In the genomic region with DNA sequence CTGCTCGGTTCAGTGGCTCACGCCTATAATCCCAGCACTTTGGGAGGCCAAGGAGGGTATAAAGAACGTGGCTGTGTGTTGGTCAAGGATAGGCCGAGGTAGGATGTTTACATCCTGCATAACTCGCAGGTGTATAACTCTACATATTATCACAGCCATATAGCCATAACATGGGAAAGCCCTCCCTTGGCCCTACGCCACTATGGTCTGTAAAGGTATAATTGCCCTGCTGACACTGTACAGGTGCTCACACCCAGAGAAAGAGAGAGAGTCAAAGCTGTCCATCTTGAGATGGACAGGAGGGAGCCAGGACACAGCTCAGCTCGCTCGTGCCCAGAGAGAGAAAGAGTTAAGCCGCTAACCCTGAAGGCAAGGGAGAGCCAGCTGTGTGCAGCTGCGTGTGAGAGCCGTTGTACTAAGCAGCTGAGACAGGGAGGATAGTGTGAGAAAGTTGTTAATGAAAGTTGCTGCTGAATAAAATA, we compare ENCODE assay signal across 32 cellular contexts. TPM values are rescaled to one million over a fixed set of nuclear protein-coding genes. Genes with fewer than 3 reads are reported as not detected.
DNase-seq lines count a peak whose midpoint lies in the region; ATAC-seq and TF ChIP-seq lines count a peak whose summit lies in the region.
"Had no signal": no experiment of that assay in that cellular context is flagged by ENCODE, and none has a peak within 500 bp of the region (broad histone marks: within the 10 kb centered on the region; RNA-seq: fewer than 3 reads in every experiment).

No MANE protein-coding gene starts in this region.

- no peaks in the 10 kb centered on the region for H4K20me1 ChIP-seq in neural progenitor cell (ENCODE audit: low read depth)

- TF ChIP-seq CTCF in WTC11 (IDR thresholded peaks at IDR 0.05): no peak
- no peak for TF ChIP-seq CTCF in neural progenitor cell (IDR thresholded peaks at IDR 0.05)

- H3K27me3 Mint-ChIP-seq in WTC11 (ENCODE audit: low read depth): peaks cover 6% of the 10 kb centered on the region; the same call in 1 of the 2 replicates
- peaks cover 17% of the 10 kb centered on the region for H3K27me3 Mint-ChIP-seq in neural progenitor cell (ENCODE audit: insufficient read depth, low read depth)
- H3K27me3 Mint-ChIP-seq: progenitor cell of endocrine pancreas had no signal

- peaks cover 3% of the 10 kb centered on the region for H3F3A ChIP-seq in neural progenitor cell (ENCODE audit: low read depth)

- peaks cover 11% of the 10 kb centered on the region for H3K36me3 Mint-ChIP-seq in WTC11
- H3K36me3 Mint-ChIP-seq in neural progenitor cell: no peaks in the 10 kb centered on the region
- H3K36me3 Mint-ChIP-seq: activated naive CD4-positive, alpha-beta T cell treated with anti-CD3 and anti-CD28 coated beads, Interleukin-2, amount 50 U/mL, for 72 hours had no signal

- CTCF ChIA-PET in WTC11 (lab: Charles Lee): interaction anchor here (0.8 kb wide), 1 partner anchor 31 kb away, joined by 4 read pairs; the partner anchor contains the start of gene DHX8

- H3K4me2 ChIP-seq in neural progenitor cell: no peak overlapping the region
- H3K4me2 ChIP-seq: SK-N-SH had no signal

- no peak overlapping the region for H3K27ac ChIP-seq in neural progenitor cell
- H3K27ac ChIP-seq in aorta (ENCODE audit: low read depth in 1 of 2, low read length in 2 of 2): no peak overlapping the region
- H3K27ac ChIP-seq: cardiac muscle cell, esophagus squamous epithelium, left lung, stomach had no signal

- H3K4me1 Mint-ChIP-seq in WTC11 (peaks cover 5% of the 10 kb centered on the region), neural progenitor cell (peaks cover 22% of the 10 kb centered on the region)

- H3K27me3 ChIP-seq in neural progenitor cell: no peaks in the 10 kb centered on the region
- H3K27me3 ChIP-seq in aorta (ENCODE audit: control insufficient read depth in 1 of 2, insufficient read depth in 2 of 2, low read length in 1 of 2): no peaks in the 10 kb centered on the region
- H3K27me3 ChIP-seq: cardiac muscle cell, esophagus squamous epithelium, left lung, stomach had no signal

- POLR2A ChIA-PET in WTC11 (lab: Charles Lee): no interaction called here

- no peak overlapping the region for H2AFZ ChIP-seq in neural progenitor cell (replicated peaks)

- H3K4me3 Mint-ChIP-seq in WTC11: no peak overlapping the region
- peak overlapping the region; percentile 61 for H3K4me3 Mint-ChIP-seq in neural progenitor cell
- H3K4me3 Mint-ChIP-seq: activated CD8-positive, alpha-beta T cell treated with anti-CD3 and anti-CD28 coated beads for 36 hours; activated T-helper 17 cell treated with anti-CD3 and anti-CD28 coated beads, Interleukin-2, amount 50 U/mL, for 72 hours; neural crest cell; T-helper 1 cell treated with Interleukin-12 subunit alpha and Interleukin-12 subunit beta and Interleukin-4 antibody, amounts not matched to agents 30 μg/mL and 1 μg/mL, for 36 hours had no signal

- 69 to 75% methylated on average over 11 of the region's 11 CpGs for WGBS in aorta, 2 donors

- H3K27ac Mint-ChIP-seq in WTC11 (0 out of 2 replicates have a peak overlapping the region, but pooled peaks have one; percentile 15), neural progenitor cell (peak overlapping the region; percentile 61)
- H3K27ac Mint-ChIP-seq: activated CD8-positive, alpha-beta T cell treated with anti-CD3 and anti-CD28 coated beads for 36 hours; activated naive CD4-positive, alpha-beta T cell treated with anti-CD3 and anti-CD28 coated beads, Interleukin-2, amount 50 U/mL, for 72 hours; activated T-helper 17 cell treated with anti-CD3 and anti-CD28 coated beads, Interleukin-2, amount 50 U/mL, for 72 hours; progenitor cell of endocrine pancreas; T-helper 1 cell treated with Interleukin-12 subunit alpha and Interleukin-12 subunit beta and Interleukin-4 antibody, amounts not matched to agents 30 μg/mL and 1 μg/mL, for 36 hours had no signal

- peak; percentile 15 for DNase-seq in HCEC 1CT
- DNase-seq in WTC11 (ENCODE audit: low spot score): no peak
- DNase-seq in left colon: peak; percentile 71 to 78
- peak; percentile 16 for DNase-seq in neural progenitor cell (ENCODE audit: low spot score)
- DNase-seq in DMS53 (lab: John Stamatoyannopoulos, UW): no peak
- no peak for DNase-seq in aorta
- no peak for DNase-seq in NCI-H510A treated with DMSO at 0.1 percent for 48 hours (lab: John Stamatoyannopoulos, UW)
- DNase-seq: ACHN; activated CD4-positive, CD25-positive, alpha-beta regulatory T cell treated with anti-CD3 and anti-CD28 coated beads, Interleukin-2, amount 50 U/mL, for 72 hours; activated CD8-positive, alpha-beta T cell treated with anti-CD3 and anti-CD28 coated beads for 36 hours; dermis blood vessel endothelial cell; DMS153; esophagus squamous epithelium; GOT3; hippocampal formation; left lung; MM.1S; NCI-H1417 treated with DMSO at 0.1 percent for 48 hours; NCI-H2081; NCI-H345; NCI-H774; SK-N-SH; stomach; trophoblast cell had no signal

- H3K4me1 ChIP-seq in neural progenitor cell (peaks cover 2% of the 10 kb centered on the region), aorta (ENCODE audit: control insufficient read depth in 1 of 2, insufficient read depth in 2 of 2, low read length in 2 of 2) (no peaks in the 10 kb centered on the region)

- ATAC-seq in WTC11 (no peak), left colon (peak; percentile 87), HG03095 (IDR thresholded peaks at IDR 0.05; ENCODE audit: unreplicated experiment) (no peak), aorta (ENCODE audit: low FRiP score) (no peak)
- ATAC-seq: activated CD8-positive, alpha-beta T cell treated with anti-CD3 and anti-CD28 coated beads for 36 hours; activated T-helper 17 cell treated with anti-CD3 and anti-CD28 coated beads, Interleukin-2, amount 50 U/mL, for 72 hours; K562; left lung had no signal

- no peaks in the 10 kb centered on the region for H3K9me3 ChIP-seq in neural progenitor cell (ENCODE audit: low read depth)
- no peaks in the 10 kb centered on the region for H3K9me3 ChIP-seq in aorta (ENCODE audit: control insufficient read depth, low read length)
- H3K9me3 ChIP-seq: esophagus squamous epithelium, left lung, SK-N-SH, stomach had no signal

- H3K4me3 ChIP-seq in neural progenitor cell (no peak overlapping the region), aorta (ENCODE audit: low read length in 2 of 2) (no peak overlapping the region)
- H3K4me3 ChIP-seq: cardiac muscle cell, esophagus squamous epithelium, K562, left lung, stomach had no signal

- H3K79me2 ChIP-seq in neural progenitor cell (ENCODE audit: low read depth): no peaks in the 10 kb centered on the region

- no peak overlapping the region for H3K9ac ChIP-seq in neural progenitor cell
- H3K9ac ChIP-seq: SK-N-SH had no signal

- no peaks in the 10 kb centered on the region for H3K36me3 ChIP-seq in neural progenitor cell
- H3K36me3 ChIP-seq in aorta (ENCODE audit: control insufficient read depth in 1 of 2, insufficient read depth in 2 of 2, low read length in 1 of 2): no peaks in the 10 kb centered on the region
- H3K36me3 ChIP-seq: cardiac muscle cell, esophagus squamous epithelium, left lung, stomach had no signal

- intact Hi-C loops in left colon (cut with DNase I, micrococcal nuclease): no loop called here
- intact Hi-C loops in aorta (cut with DNase I): no loop called here

- H3K9me3 Mint-ChIP-seq in WTC11: peaks cover 13% of the 10 kb centered on the region
- peaks cover 15% of the 10 kb centered on the region for H3K9me3 Mint-ChIP-seq in neural progenitor cell
- H3K9me3 Mint-ChIP-seq: activated CD8-positive, alpha-beta T cell treated with anti-CD3 and anti-CD28 coated beads for 36 hours; activated naive CD4-positive, alpha-beta T cell treated with anti-CD3 and anti-CD28 coated beads, Interleukin-2, amount 50 U/mL, for 72 hours; activated T-helper 17 cell treated with anti-CD3 and anti-CD28 coated beads, Interleukin-2, amount 50 U/mL, for 72 hours; neural crest cell; T-helper 1 cell treated with Interleukin-12 subunit alpha and Interleukin-12 subunit beta and Interleukin-4 antibody, amounts not matched to agents 30 μg/mL and 1 μg/mL, for 36 hours had no signal

TF ChIP-seq in WTC11, 78 proteins besides CTCF, POLR2A, EP300 and RAD21 (continues in another document):
- TF ChIP-seq, protein P1, sequence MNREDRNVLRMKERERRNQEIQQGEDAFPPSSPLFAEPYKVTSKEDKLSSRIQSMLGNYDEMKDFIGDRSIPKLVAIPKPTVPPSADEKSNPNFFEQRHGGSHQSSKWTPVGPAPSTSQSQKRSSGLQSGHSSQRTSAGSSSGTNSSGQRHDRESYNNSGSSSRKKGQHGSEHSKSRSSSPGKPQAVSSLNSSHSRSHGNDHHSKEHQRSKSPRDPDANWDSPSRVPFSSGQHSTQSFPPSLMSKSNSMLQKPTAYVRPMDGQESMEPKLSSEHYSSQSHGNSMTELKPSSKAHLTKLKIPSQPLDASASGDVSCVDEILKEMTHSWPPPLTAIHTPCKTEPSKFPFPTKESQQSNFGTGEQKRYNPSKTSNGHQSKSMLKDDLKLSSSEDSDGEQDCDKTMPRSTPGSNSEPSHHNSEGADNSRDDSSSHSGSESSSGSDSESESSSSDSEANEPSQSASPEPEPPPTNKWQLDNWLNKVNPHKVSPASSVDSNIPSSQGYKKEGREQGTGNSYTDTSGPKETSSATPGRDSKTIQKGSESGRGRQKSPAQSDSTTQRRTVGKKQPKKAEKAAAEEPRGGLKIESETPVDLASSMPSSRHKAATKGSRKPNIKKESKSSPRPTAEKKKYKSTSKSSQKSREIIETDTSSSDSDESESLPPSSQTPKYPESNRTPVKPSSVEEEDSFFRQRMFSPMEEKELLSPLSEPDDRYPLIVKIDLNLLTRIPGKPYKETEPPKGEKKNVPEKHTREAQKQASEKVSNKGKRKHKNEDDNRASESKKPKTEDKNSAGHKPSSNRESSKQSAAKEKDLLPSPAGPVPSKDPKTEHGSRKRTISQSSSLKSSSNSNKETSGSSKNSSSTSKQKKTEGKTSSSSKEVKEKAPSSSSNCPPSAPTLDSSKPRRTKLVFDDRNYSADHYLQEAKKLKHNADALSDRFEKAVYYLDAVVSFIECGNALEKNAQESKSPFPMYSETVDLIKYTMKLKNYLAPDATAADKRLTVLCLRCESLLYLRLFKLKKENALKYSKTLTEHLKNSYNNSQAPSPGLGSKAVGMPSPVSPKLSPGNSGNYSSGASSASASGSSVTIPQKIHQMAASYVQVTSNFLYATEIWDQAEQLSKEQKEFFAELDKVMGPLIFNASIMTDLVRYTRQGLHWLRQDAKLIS (CRISPR knock-in tag; IDR thresholded peaks at IDR 0.05; ENCODE audit: borderline replicate concordance): no peak

RNA-seq across cellular contexts. Expression of gene DHX8, which starts 30.4 kb away (rescaled TPM):
- total RNA-seq in WTC11 (2021) (47.9 to 58.5 TPM (median 58.3 TPM) in 3 replicates), left colon (10 to 100 TPM; 42.5 to 49.8 TPM), neural progenitor cell (ENCODE audit: low replicate concordance) (46.8 and 134 TPM in 2 replicates), aorta (10 to 100 TPM; 42.7 to 45.3 TPM)
- 10 to 100 TPM in 1 of 2 donors, 1 to 10 TPM in 1; 7.1 to 24.0 TPM for polyA plus RNA-seq in aorta

RNA-seq across cellular contexts. Expression of gene ARL4D, which starts 54.6 kb away (rescaled TPM):
- total RNA-seq in WTC11 (2021) (11.9 to 13.4 TPM (median 13.0 TPM) in 3 replicates), left colon (1 to 10 TPM; 1.5 to 7.3 TPM), neural progenitor cell (ENCODE audit: low replicate concordance) (9.2 and 18.6 TPM in 2 replicates), aorta (10 to 100 TPM in 1 of 2 donors, 1 to 10 TPM in 1; 6.9 to 14.2 TPM)
- 1 to 10 TPM; 4.0 to 9.9 TPM for polyA plus RNA-seq in aorta

Comparison
In these comparisons a context has a peak if more than half of its experiments do, and no peak if none do; other contexts are left out.
1. DNase-seq: peak in HCEC 1CT (single experiment), left colon (2 of 2) and neural progenitor cell (single experiment); none in WTC11 (single experiment), DMS53 (single experiment), aorta (0 of 2) and NCI-H510A treated with DMSO at 0.1 percent for 48 hours (single experiment).